9 cellular contexts compared by ENCODE assay signal in genomic region chr1:1137256-1138045, GRCh38. TPM values are rescaled to one million over a fixed set of nuclear protein-coding genes. Genes with fewer than 3 reads are reported as not detected.
DNase-seq lines count a peak whose midpoint lies in the region; ATAC-seq and TF ChIP-seq lines count a peak whose summit lies in the region.
"Had no signal": no experiment of that assay in that cellular context is flagged by ENCODE, and none has a peak within 500 bp of the region (broad histone marks: within the 10 kb centered on the region; RNA-seq: fewer than 3 reads in every experiment).

No MANE protein-coding gene starts in this region.

- H3K27ac ChIP-seq in OCI-LY1 (ENCODE audit: low read depth, low read length, poor library complexity, severe bottlenecking), result no peak overlapping the region
- H3K27ac ChIP-seq in SJCRH30, result no peak overlapping the region
- no peak overlapping the region for H3K27ac ChIP-seq in tibial artery
- H3K27ac ChIP-seq: epithelial cell of prostate had no signal

- ATAC-seq in GM18511 (IDR thresholded peaks at IDR 0.05; ENCODE audit: unreplicated experiment), result peak; percentile 56

- H3K4me3 ChIP-seq in OCI-LY1 (ENCODE audit: low read depth, low read length, poor library complexity, severe bottlenecking) (no peak overlapping the region), SJCRH30 (no peak overlapping the region), tibial artery (no peak overlapping the region)

- TF ChIP-seq CTCF in OCI-LY1 (IDR thresholded peaks at IDR 0.05; ENCODE audit: low read length) (no peak), tibial artery (IDR thresholded peaks at IDR 0.05) (no peak)

- H3K9me3 ChIP-seq in OCI-LY1 (ENCODE audit: low read length) (no peaks in the 10 kb centered on the region), SJCRH30 (replicated peaks) (no peaks in the 10 kb centered on the region), tibial artery (no peaks in the 10 kb centered on the region)

- H3K27me3 ChIP-seq in OCI-LY1 (ENCODE audit: insufficient read depth, low read length) (no peaks in the 10 kb centered on the region), SJCRH30 (peaks cover 32% of the 10 kb centered on the region), tibial artery (peaks cover 0 to 67% of the 10 kb centered on the region in 2 donors)

- no peaks in the 10 kb centered on the region for H4K20me1 ChIP-seq in OCI-LY1 (ENCODE audit: insufficient read depth, low read length)

- H3K79me2 ChIP-seq in OCI-LY1 (ENCODE audit: insufficient read depth, low read length), result no peaks in the 10 kb centered on the region

- H3K4me1 ChIP-seq in OCI-LY1 (ENCODE audit: insufficient read depth, low read length, severe bottlenecking) (peaks cover 6% of the 10 kb centered on the region), SJCRH30 (peaks cover 11% of the 10 kb centered on the region), tibial artery (peaks cover 0 to 13% (median 0%) of the 10 kb centered on the region in 4 donors)

- H3K9me2 ChIP-seq in OCI-LY1 (ENCODE audit: low read depth, low read length), result no peaks in the 10 kb centered on the region

- peak overlapping the region; percentile 32 for H3K4me2 ChIP-seq in OCI-LY1 (ENCODE audit: low read length)

- H3K9ac ChIP-seq in OCI-LY1 (ENCODE audit: low read length), result no peak overlapping the region

- H3K36me3 ChIP-seq in OCI-LY1 (ENCODE audit: insufficient read depth, low read length), result no peaks in the 10 kb centered on the region
- no peaks in the 10 kb centered on the region for H3K36me3 ChIP-seq in SJCRH30
- no peaks in the 10 kb centered on the region for H3K36me3 ChIP-seq in tibial artery

- H2AFZ ChIP-seq in OCI-LY1 (ENCODE audit: low read length), result no peak overlapping the region

- DNase-seq in activated gamma-delta T cell treated with Interleukin-2 at 50 U/mL for 16 hours, result peak; percentile 73
- DNase-seq in stimulated activated CD4-positive, alpha-beta T cell treated with anti-CD3 and anti-CD28 coated beads, Interleukin-2, amount 100 ng/mL, for 24 hours, result peak; percentile 71 to 75
- DNase-seq in SJCRH30, result no peak
- DNase-seq in islet precursor cell, result no peak
- DNase-seq in middle frontal gyrus (ENCODE audit: extremely low spot score, low spot score), result no peak
- no peak for DNase-seq in tibial artery

- H3F3A ChIP-seq in OCI-LY1 (ENCODE audit: insufficient read depth, low read length), result no peaks in the 10 kb centered on the region

- intact Hi-C loops in tibial artery (cut with DNase I; ENCODE audit: low total_unique reads), result no loop called here

RNA-seq across cellular contexts. Expression of gene C1orf159, which starts 21.6 kb away (rescaled TPM):
- 19.9 and 20.8 TPM in 2 replicates for total RNA-seq in SJCRH30 (2014; rRNA removed; shearing (Covaris generic))

RNA-seq across cellular contexts. Expression of gene TTLL10, which starts 36.2 kb away (rescaled TPM):
- 0.42 and 0.73 TPM in 2 replicates for total RNA-seq in SJCRH30 (2014; rRNA removed; shearing (Covaris generic))

Comparison
In these comparisons a context has a peak if more than half of its experiments do, and no peak if none do; other contexts are left out.
1. DNase-seq: peak in activated gamma-delta T cell treated with Interleukin-2 at 50 U/mL for 16 hours (single experiment) and stimulated activated CD4-positive, alpha-beta T cell treated with anti-CD3 and anti-CD28 coated beads, Interleukin-2, amount 100 ng/mL, for 24 hours (2 of 2); none in SJCRH30 (0 of 2), islet precursor cell (single experiment), middle frontal gyrus (single experiment) and tibial artery (0 of 2).